In the genomic region with DNA sequence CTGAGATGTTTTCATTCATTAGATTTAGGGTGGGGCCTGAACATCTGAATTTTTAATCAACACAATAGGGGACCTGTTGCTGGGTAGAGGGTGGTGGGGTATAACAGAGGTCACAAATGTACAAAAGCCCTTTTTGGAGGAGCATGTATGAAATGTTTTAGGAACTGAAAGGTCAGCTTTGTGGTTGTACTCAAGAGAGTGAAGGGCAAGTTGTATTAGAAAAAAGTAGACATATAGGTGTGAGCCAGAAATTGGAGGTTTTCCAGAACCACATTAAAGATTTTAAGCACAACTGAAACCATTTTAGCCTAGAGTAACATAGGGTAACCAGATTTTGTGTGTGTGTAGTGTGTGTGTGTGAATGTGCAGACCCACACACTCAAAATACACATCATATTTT, we compare ENCODE assay signal across 26 cellular contexts.
"Had no signal": no experiment of that assay in that cellular context is flagged by ENCODE, and none has a peak within 500 bp of the region (broad histone marks: within the 10 kb centered on the region; RNA-seq: fewer than 3 reads in every experiment).

No MANE protein-coding gene starts in this region.

- H3K27ac ChIP-seq: stomach, suprapubic skin, testis, thoracic aorta, thyroid gland, tibial artery, tibial nerve, transverse colon, upper lobe of left lung, upper lobe of right lung, uterus, vagina had no signal

- H3K4me3 ChIP-seq: stomach, suprapubic skin, testis, thoracic aorta, thyroid gland, tibial artery, tibial nerve, transverse colon, upper lobe of left lung, upper lobe of right lung, uterus, vagina had no signal

- DNase-seq: stimulated activated CD4-positive, alpha-beta T cell treated with anti-CD3 and anti-CD28 coated beads, Interleukin-2, amount 100 ng/mL, for 48 hours; stimulated activated CD4-positive, alpha-beta T cell treated with anti-CD3 and anti-CD28 coated beads, Interleukin-4, amount 100 ng/mL, for 1 hour; stimulated activated CD4-positive, alpha-beta T cell treated with anti-CD3 and anti-CD28 coated beads, Interleukin-4, amount 100 ng/mL, for 24 hours; stimulated activated CD4-positive, alpha-beta T cell treated with anti-CD3 and anti-CD28 coated beads, Interleukin-4, amount 100 ng/mL, for 4 hours; stimulated activated CD8-positive, alpha-beta memory T cell treated with anti-CD3 and anti-CD28 coated beads, Interleukin-4, amount 100 ng/mL, for 48 hours; stimulated activated naive B cell treated with anti-CD40 and anti-IgM and Interleukin-4, amounts not matched to agents 10 μg/mL and 1 μg/mL and 100 μg/mL, for 72 hours; stimulated activated naive CD4-positive, alpha-beta T cell; stimulated activated naive CD4-positive, alpha-beta T cell treated with Interleukin-2 at 50 U/mL for 16 hours; stimulated activated naive CD8-positive, alpha-beta T cell treated with anti-CD3 and anti-CD28 coated beads, Interleukin-15, amount 100 ng/mL, for 72 hours; stimulated activated naive CD8-positive, alpha-beta T cell treated with anti-CD3 and anti-CD28 coated beads, Interleukin-15, Interleukin-2, amounts not matched to agents 100 U/mL and 50 U/mL, for 24 hours; stomach; substantia nigra; testis; thyroid gland; tibial artery; transverse colon; trophoblast cell; upper lobe of left lung; upper lobe of right lung; uterus had no signal

- H3K4me1 ChIP-seq: suprapubic skin, testis, uterus had no signal

- ATAC-seq: stimulated activated effector memory CD8-positive, alpha-beta T cell treated with anti-CD3 and anti-CD28 coated beads, Interleukin-12 subunit alpha, Interleukin-12 subunit beta, amount 100 ng/mL, for 72 hours; stimulated activated memory B cell treated with anti-CD40 and anti-IgM and Interleukin-4, amounts not matched to agents 10 μg/mL and 1 μg/mL and 100 μg/mL, for 72 hours; stimulated activated naive B cell treated with anti-CD40 and anti-IgM and Interleukin-4, amounts not matched to agents 10 μg/mL and 1 μg/mL and 100 μg/mL, for 72 hours; stimulated activated naive CD8-positive, alpha-beta T cell treated with anti-CD3 and anti-CD28 coated beads, Interleukin-15, amount 100 ng/mL, for 72 hours; stimulated activated naive CD8-positive, alpha-beta T cell treated with anti-CD3 and anti-CD28 coated beads, Interleukin-15, Interleukin-2, amounts not matched to agents 100 U/mL and 50 U/mL, for 24 hours; upper lobe of right lung had no signal

- H3K9me3 ChIP-seq: stomach, suprapubic skin, testis, thoracic aorta, thyroid gland, tibial artery, tibial nerve, transverse colon, upper lobe of left lung, upper lobe of right lung, uterus, vagina had no signal

- H3K36me3 ChIP-seq: stomach, suprapubic skin, thoracic aorta, thyroid gland, tibial artery, tibial nerve, transverse colon, upper lobe of left lung, upper lobe of right lung, uterus, vagina had no signal

- H3K27me3 ChIP-seq: stomach, suprapubic skin, testis, thyroid gland, tibial artery, tibial nerve, transverse colon, upper lobe of left lung, upper lobe of right lung, uterus, vagina had no signal
